12 cellular contexts compared by ENCODE assay signal in the genomic region with DNA sequence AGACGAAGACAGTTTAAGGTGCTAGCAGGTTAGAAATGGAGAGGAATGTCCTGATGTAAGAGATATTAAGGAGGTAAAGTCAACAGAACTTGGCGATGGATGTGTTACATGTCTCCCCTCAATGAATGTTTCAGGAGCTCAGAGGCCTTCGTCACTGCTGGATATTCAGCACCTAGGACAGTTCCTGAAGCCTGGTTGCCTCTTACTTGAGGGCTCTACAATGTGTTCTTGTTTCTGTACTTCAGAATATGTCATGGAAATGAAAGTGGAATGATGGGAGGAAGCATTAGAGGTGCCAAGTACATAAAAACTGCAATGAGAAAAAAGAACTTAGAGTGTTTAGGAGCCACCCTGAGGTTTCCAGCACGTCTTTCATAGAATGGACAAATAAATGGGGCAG. TPM values are rescaled to one million over a fixed set of nuclear protein-coding genes. Genes with fewer than 3 reads are reported as not detected.
DNase-seq lines count a peak whose midpoint lies in the region; ATAC-seq and TF ChIP-seq lines count a peak whose summit lies in the region.
"Had no signal": no experiment of that assay in that cellular context is flagged by ENCODE, and none has a peak within 500 bp of the region (broad histone marks: within the 10 kb centered on the region; RNA-seq: fewer than 3 reads in every experiment).

No MANE protein-coding gene starts in this region.

- no peaks in the 10 kb centered on the region for H3K9me3 Mint-ChIP-seq in WTC11

- H3K27me3 Mint-ChIP-seq in WTC11 (ENCODE audit: low read depth), result peaks cover 18% of the 10 kb centered on the region

- H3K9me3 ChIP-seq in suprapubic skin, result no peaks in the 10 kb centered on the region
- H3K9me3 ChIP-seq: esophagus squamous epithelium had no signal

- H3K4me3 ChIP-seq in lower leg skin (ENCODE audit: low read depth, poor library complexity, severe bottlenecking) (no peak overlapping the region), suprapubic skin (no peak overlapping the region)
- H3K4me3 ChIP-seq: esophagus squamous epithelium had no signal

- intact Hi-C loops in lower leg skin (cut with DNase I; ENCODE audit: low total_unique reads), result no loop called here

- H3K36me3 ChIP-seq in suprapubic skin, result no peaks in the 10 kb centered on the region
- H3K36me3 ChIP-seq: esophagus squamous epithelium had no signal

- POLR2A ChIA-PET in WTC11 (lab: Charles Lee), result interaction anchor here (0.6 kb wide), 1 partner anchor 162 kb away, joined by 3 read pairs; no protein-coding TSS in a partner anchor

- 32 to 36% methylated on average over 4 of the region's 4 CpGs for WGBS in lower leg skin, 2 donors
- 40% methylated on average over 4 of the region's 4 CpGs for WGBS in suprapubic skin

- DNase-seq in COLO829 (ENCODE audit: low spot score), result peak; percentile 28
- peak; percentile 23 for DNase-seq in HuH-7 (ENCODE audit: low spot score)
- DNase-seq in WTC11 (ENCODE audit: low spot score), result peak; percentile 64
- peak; percentile 66 for DNase-seq in iPS-NIHi11 (ENCODE audit: low spot score)
- DNase-seq in activated T-cell treated with anti-CD3 and anti-CD28 coated beads, Interleukin-2, amount 50 U/mL, for 48 hours, result no peak
- DNase-seq in lower leg skin (ENCODE audit: low spot score in 2 of 2), result no peak
- no peak for DNase-seq in suprapubic skin (ENCODE audit: low spot score in 2 of 2)
- DNase-seq: activated T-cell treated with anti-CD3 and anti-CD28 coated beads, Interleukin-2, amount 50 U/mL, for 4 hours; DMS153; esophagus squamous epithelium; occipital lobe had no signal

- CTCF ChIA-PET in WTC11 (lab: Charles Lee), result interaction anchor here (0.7 to 1.5 kb wide), 3 partner anchors 18 to 352 kb away, joined by 3 to 12 read pairs (median 5); a partner anchor contains a TSS

- H3K4me1 ChIP-seq in suprapubic skin, result no peaks in the 10 kb centered on the region
- H3K4me1 ChIP-seq: esophagus squamous epithelium had no signal

- no peak for TF ChIP-seq EP300 in suprapubic skin (IDR thresholded peaks at IDR 0.05)

- peak; percentile 52; the same call in 1 of the 2 replicates for ATAC-seq in WTC11
- ATAC-seq in GM18498 (IDR thresholded peaks at IDR 0.05; ENCODE audit: unreplicated experiment), result no peak
- ATAC-seq: activated T-cell treated with anti-CD3 and anti-CD28 coated beads, Interleukin-2, amount 50 U/mL, for 4 hours had no signal

- no peaks in the 10 kb centered on the region for H3K4me1 Mint-ChIP-seq in WTC11

- TF ChIP-seq POLR2A in lower leg skin (IDR thresholded peaks at IDR 0.05) (no peak), suprapubic skin (IDR thresholded peaks at IDR 0.05) (no peak)

- no peak overlapping the region for H3K27ac Mint-ChIP-seq in WTC11

- H3K27ac ChIP-seq in suprapubic skin, result no peak overlapping the region
- H3K27ac ChIP-seq: esophagus squamous epithelium had no signal

- peaks cover 12% of the 10 kb centered on the region for H3K27me3 ChIP-seq in suprapubic skin

- TF ChIP-seq CTCF in WTC11 (IDR thresholded peaks at IDR 0.05) (no peak), lower leg skin (IDR thresholded peaks at IDR 0.05) (no peak), suprapubic skin (IDR thresholded peaks at IDR 0.05) (no peak)

- H3K4me3 Mint-ChIP-seq in WTC11, result no peak overlapping the region
- H3K4me3 Mint-ChIP-seq: activated T-cell treated with anti-CD3 and anti-CD28 coated beads, Interleukin-2, amount 50 U/mL, for 4 hours had no signal

- no peaks in the 10 kb centered on the region for H3K36me3 Mint-ChIP-seq in WTC11

TF ChIP-seq in WTC11, 78 proteins besides CTCF, POLR2A, EP300 and RAD21:
- TF ChIP-seq, protein P1, sequence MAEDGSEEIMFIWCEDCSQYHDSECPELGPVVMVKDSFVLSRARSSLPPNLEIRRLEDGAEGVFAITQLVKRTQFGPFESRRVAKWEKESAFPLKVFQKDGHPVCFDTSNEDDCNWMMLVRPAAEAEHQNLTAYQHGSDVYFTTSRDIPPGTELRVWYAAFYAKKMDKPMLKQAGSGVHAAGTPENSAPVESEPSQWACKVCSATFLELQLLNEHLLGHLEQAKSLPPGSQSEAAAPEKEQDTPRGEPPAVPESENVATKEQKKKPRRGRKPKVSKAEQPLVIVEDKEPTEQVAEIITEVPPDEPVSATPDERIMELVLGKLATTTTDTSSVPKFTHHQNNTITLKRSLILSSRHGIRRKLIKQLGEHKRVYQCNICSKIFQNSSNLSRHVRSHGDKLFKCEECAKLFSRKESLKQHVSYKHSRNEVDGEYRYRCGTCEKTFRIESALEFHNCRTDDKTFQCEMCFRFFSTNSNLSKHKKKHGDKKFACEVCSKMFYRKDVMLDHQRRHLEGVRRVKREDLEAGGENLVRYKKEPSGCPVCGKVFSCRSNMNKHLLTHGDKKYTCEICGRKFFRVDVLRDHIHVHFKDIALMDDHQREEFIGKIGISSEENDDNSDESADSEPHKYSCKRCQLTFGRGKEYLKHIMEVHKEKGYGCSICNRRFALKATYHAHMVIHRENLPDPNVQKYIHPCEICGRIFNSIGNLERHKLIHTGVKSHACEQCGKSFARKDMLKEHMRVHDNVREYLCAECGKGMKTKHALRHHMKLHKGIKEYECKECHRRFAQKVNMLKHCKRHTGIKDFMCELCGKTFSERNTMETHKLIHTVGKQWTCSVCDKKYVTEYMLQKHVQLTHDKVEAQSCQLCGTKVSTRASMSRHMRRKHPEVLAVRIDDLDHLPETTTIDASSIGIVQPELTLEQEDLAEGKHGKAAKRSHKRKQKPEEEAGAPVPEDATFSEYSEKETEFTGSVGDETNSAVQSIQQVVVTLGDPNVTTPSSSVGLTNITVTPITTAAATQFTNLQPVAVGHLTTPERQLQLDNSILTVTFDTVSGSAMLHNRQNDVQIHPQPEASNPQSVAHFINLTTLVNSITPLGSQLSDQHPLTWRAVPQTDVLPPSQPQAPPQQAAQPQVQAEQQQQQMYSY (CRISPR knock-in tag; IDR thresholded peaks at IDR 0.05), result no peak
- TF ChIP-seq SMAD3 (CRISPR knock-in tag; IDR thresholded peaks at IDR 0.05; ENCODE audit: borderline replicate concordance) (0 out of 2 replicates have a peak, but pooled peaks have one; percentile 57), ZNF232 (CRISPR knock-in tag; IDR thresholded peaks at IDR 0.05) (0 out of 2 replicates have a peak, but pooled peaks have one; percentile 57)
- TF ChIP-seq, protein P2, sequence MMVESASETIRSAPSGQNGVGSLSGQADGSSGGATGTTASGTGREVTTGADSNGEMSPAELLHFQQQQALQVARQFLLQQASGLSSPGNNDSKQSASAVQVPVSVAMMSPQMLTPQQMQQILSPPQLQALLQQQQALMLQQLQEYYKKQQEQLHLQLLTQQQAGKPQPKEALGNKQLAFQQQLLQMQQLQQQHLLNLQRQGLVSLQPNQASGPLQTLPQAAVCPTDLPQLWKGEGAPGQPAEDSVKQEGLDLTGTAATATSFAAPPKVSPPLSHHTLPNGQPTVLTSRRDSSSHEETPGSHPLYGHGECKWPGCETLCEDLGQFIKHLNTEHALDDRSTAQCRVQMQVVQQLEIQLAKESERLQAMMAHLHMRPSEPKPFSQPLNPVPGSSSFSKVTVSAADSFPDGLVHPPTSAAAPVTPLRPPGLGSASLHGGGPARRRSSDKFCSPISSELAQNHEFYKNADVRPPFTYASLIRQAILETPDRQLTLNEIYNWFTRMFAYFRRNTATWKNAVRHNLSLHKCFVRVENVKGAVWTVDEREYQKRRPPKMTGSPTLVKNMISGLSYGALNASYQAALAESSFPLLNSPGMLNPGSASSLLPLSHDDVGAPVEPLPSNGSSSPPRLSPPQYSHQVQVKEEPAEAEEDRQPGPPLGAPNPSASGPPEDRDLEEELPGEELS (CRISPR knock-in tag; IDR thresholded peaks at IDR 0.05), result peak; percentile 25; the same call in 1 of the 2 replicates

RNA-seq across cellular contexts. Expression of a gene that starts 17.7 kb away (rescaled TPM):
- total RNA-seq in WTC11 (2021), result 0.02 TPM in 2 of 3 replicates, not detected in the other
- under 1 TPM in 2 of 4 donors, not detected in 2; 0.03 to 0.07 TPM for total RNA-seq in lower leg skin
- under 1 TPM in 2 of 4 donors, not detected in 2; 0.13 to 0.18 TPM for total RNA-seq in suprapubic skin
- total RNA-seq: activated T-cell treated with anti-CD3 and anti-CD28 coated beads, Interleukin-2, amount 50 U/mL, for 4 hours; esophagus squamous epithelium had no signal

Comparison
In these comparisons a context has a peak if more than half of its experiments do, and no peak if none do; other contexts are left out.
1. DNase-seq: peak in COLO829 (single experiment), HuH-7 (single experiment), WTC11 (single experiment) and iPS-NIHi11 (single experiment); none in activated T-cell treated with anti-CD3 and anti-CD28 coated beads, Interleukin-2, amount 50 U/mL, for 48 hours (0 of 2), lower leg skin (0 of 2) and suprapubic skin (0 of 2).